In the genomic region with DNA sequence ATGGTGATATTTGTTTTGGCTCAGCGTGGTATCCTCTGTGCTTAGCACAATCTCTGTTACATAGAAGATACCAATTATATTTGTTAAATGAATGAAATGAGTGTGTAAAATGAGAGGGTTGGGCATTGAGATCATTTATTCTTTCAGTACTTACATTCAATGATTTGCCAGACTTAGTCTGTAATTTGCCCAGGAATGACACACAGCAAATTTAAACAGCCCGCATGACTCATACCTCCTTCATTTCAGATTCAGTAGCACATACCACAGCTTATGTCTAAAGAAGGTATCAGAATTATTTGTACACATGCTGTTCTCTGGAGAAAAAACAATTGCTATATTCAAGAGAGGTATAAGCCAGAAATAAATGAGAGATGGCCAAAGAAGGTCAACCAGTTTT, we compare ENCODE assay signal across 16 cellular contexts. TPM values are rescaled to one million over a fixed set of nuclear protein-coding genes. Genes with fewer than 3 reads are reported as not detected.
DNase-seq lines count a peak whose midpoint lies in the region; ATAC-seq lines count a peak whose summit lies in the region.
"Had no signal": no experiment of that assay in that cellular context is flagged by ENCODE, and none has a peak within 500 bp of the region (broad histone marks: within the 10 kb centered on the region; RNA-seq: fewer than 3 reads in every experiment).

No MANE protein-coding gene starts in this region.

- ATAC-seq in activated T-helper 17 cell treated with anti-CD3 and anti-CD28 coated beads, Interleukin-2, amount 50 U/mL, for 72 hours (replicated peaks): no peak
- ATAC-seq in GM21576 (IDR thresholded peaks at IDR 0.05; ENCODE audit: unreplicated experiment): no peak
- no peak for ATAC-seq in activated naive CD4-positive, alpha-beta T cell treated with anti-CD3 and anti-CD28 coated beads, Interleukin-2, amount 50 U/mL, for 72 hours
- ATAC-seq: body of pancreas, T-helper 17 cell had no signal

- H3K9me3 Mint-ChIP-seq in activated T-helper 17 cell treated with anti-CD3 and anti-CD28 coated beads, Interleukin-2, amount 50 U/mL, for 72 hours: no peaks in the 10 kb centered on the region
- H3K9me3 Mint-ChIP-seq in activated naive CD4-positive, alpha-beta T cell treated with anti-CD3 and anti-CD28 coated beads, Interleukin-2, amount 50 U/mL, for 72 hours: peaks cover 5 to 17% of the 10 kb centered on the region in 2 donors
- H3K9me3 Mint-ChIP-seq: activated CD4-positive, alpha-beta T cell treated with anti-CD3 and anti-CD28 coated beads, Interleukin-2, amount 10 ng/mL, durations not matched to agents 7 days and 5 days had no signal

- no peaks in the 10 kb centered on the region for H3K36me3 Mint-ChIP-seq in activated T-helper 17 cell treated with anti-CD3 and anti-CD28 coated beads, Interleukin-2, amount 50 U/mL, for 72 hours (ENCODE audit: low read depth)
- H3K36me3 Mint-ChIP-seq in activated naive CD4-positive, alpha-beta T cell treated with anti-CD3 and anti-CD28 coated beads, Interleukin-2, amount 50 U/mL, for 72 hours: no peaks in the 10 kb centered on the region

- H3K4me3 Mint-ChIP-seq in activated T-helper 17 cell treated with anti-CD3 and anti-CD28 coated beads, Interleukin-2, amount 50 U/mL, for 72 hours: no peak overlapping the region
- H3K4me3 Mint-ChIP-seq: activated CD4-positive, alpha-beta T cell treated with anti-CD3 and anti-CD28 coated beads, Interleukin-2, amount 10 ng/mL, durations not matched to agents 7 days and 5 days; CD8-positive, alpha-beta memory T cell; memory B cell; T-helper 17 cell had no signal

- H3K4me1 Mint-ChIP-seq in activated T-helper 17 cell treated with anti-CD3 and anti-CD28 coated beads, Interleukin-2, amount 50 U/mL, for 72 hours: no peaks in the 10 kb centered on the region
- H3K4me1 Mint-ChIP-seq: T-helper 17 cell had no signal

- no peak overlapping the region for H3K27ac Mint-ChIP-seq in activated T-helper 17 cell treated with anti-CD3 and anti-CD28 coated beads, Interleukin-2, amount 50 U/mL, for 72 hours
- no peak overlapping the region for H3K27ac Mint-ChIP-seq in activated naive CD4-positive, alpha-beta T cell treated with anti-CD3 and anti-CD28 coated beads, Interleukin-2, amount 50 U/mL, for 72 hours
- H3K27ac Mint-ChIP-seq: activated CD4-positive, alpha-beta T cell treated with anti-CD3 and anti-CD28 coated beads, Interleukin-2, amount 10 ng/mL, durations not matched to agents 7 days and 5 days; CD8-positive, alpha-beta memory T cell; IgD-negative memory B cell; memory B cell; T-helper 17 cell had no signal

- peaks cover 13% of the 10 kb centered on the region for H3K27me3 Mint-ChIP-seq in activated T-helper 17 cell treated with anti-CD3 and anti-CD28 coated beads, Interleukin-2, amount 50 U/mL, for 72 hours
- H3K27me3 Mint-ChIP-seq: IgD-negative memory B cell, memory B cell had no signal

- DNase-seq in HCEC 1CT (peak; percentile 13), NCI-H2196 treated with DMSO at 0.1 percent for 48 hours (lab: John Stamatoyannopoulos, UW; ENCODE audit: unreplicated experiment) (peak; percentile 52), dermis blood vessel endothelial cell (peak; percentile 35), renal cortical epithelial cell (ENCODE audit: low read depth) (peak; percentile 95)
- DNase-seq in activated naive CD4-positive, alpha-beta T cell treated with anti-CD3 and anti-CD28 coated beads, Interleukin-2, amount 50 U/mL, for 72 hours (ENCODE audit: low spot score in 2 of 2): no peak
- DNase-seq: activated CD4-positive, alpha-beta T cell treated with anti-CD3 and anti-CD28 coated beads, Interleukin-2, amount 10 ng/mL, durations not matched to agents 7 days and 5 days; body of pancreas; CD8-positive, alpha-beta memory T cell; hypothalamus; PC-9; T-helper 17 cell had no signal

RNA-seq across cellular contexts. Expression of a gene that starts 37.0 kb away (rescaled TPM):
- 0.85 and 0.93 TPM in 2 replicates for total RNA-seq in dermis blood vessel endothelial cell
- total RNA-seq in renal cortical epithelial cell: 0.87 and 10.8 TPM in 2 replicates
- total RNA-seq in activated T-helper 17 cell treated with anti-CD3 and anti-CD28 coated beads, Interleukin-2, amount 50 U/mL, for 72 hours: not detected
- not detected for total RNA-seq in activated naive CD4-positive, alpha-beta T cell treated with anti-CD3 and anti-CD28 coated beads, Interleukin-2, amount 50 U/mL, for 72 hours
- total RNA-seq: activated CD4-positive, alpha-beta T cell treated with anti-CD3 and anti-CD28 coated beads, Interleukin-2, amount 10 ng/mL, durations not matched to agents 7 days and 5 days; body of pancreas; CD8-positive, alpha-beta memory T cell; PC-9; smooth muscle cell had no signal

Comparison
In these comparisons a context has a peak if more than half of its experiments do, and no peak if none do; other contexts are left out.
1. DNase-seq: peak in HCEC 1CT (single experiment), NCI-H2196 treated with DMSO at 0.1 percent for 48 hours (single experiment), dermis blood vessel endothelial cell (single experiment) and renal cortical epithelial cell (single experiment); none in activated naive CD4-positive, alpha-beta T cell treated with anti-CD3 and anti-CD28 coated beads, Interleukin-2, amount 50 U/mL, for 72 hours (0 of 2).